27 cellular contexts compared by ENCODE assay signal in the genomic region with DNA sequence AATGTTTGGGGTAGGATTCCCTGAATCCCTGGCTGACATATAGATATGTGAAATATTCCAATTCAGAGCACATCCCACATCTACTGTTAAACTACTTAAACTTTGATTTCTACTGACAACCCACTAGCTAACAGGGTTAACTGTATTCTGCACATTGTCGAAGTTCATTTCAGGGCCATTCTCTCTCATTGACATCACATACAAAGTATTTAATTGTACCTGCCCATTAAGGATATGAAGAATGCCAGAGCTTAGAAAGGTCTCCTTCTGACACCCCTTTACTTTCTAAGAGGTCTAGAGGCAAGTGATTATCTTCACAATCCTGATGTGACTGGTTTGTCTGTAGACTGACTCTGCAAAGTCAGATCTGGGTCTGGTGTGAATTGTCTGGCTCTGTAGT. TPM values are rescaled to one million over a fixed set of nuclear protein-coding genes. Genes with fewer than 3 reads are reported as not detected.
"Had no signal": no experiment of that assay in that cellular context is flagged by ENCODE, and none has a peak within 500 bp of the region (broad histone marks: within the 10 kb centered on the region; RNA-seq: fewer than 3 reads in every experiment).

No MANE protein-coding gene starts in this region.

- H3K4me1 ChIP-seq: heart right ventricle, left lung, pancreas, prostate gland had no signal

- H3K27me3 ChIP-seq: brain microvascular endothelial cell, esophagus squamous epithelium, heart right ventricle, left lung, pancreas, suprapubic skin, tibial artery had no signal

- H3K36me3 ChIP-seq: brain microvascular endothelial cell, esophagus squamous epithelium, heart right ventricle, left lung, pancreas, prostate gland, suprapubic skin, tibial artery had no signal

- ATAC-seq: heart right ventricle; left lung; pancreas; stimulated activated naive B cell treated with anti-CD40 and anti-IgM and Interleukin-4, amounts not matched to agents 10 μg/mL and 1 μg/mL and 100 μg/mL, for 72 hours; T-helper 17 cell; WTC11 had no signal

- DNase-seq: activated CD4-positive, alpha-beta memory T cell treated with anti-CD3 and anti-CD28 coated beads, Interleukin-2, amount 10 ng/mL, durations not matched to agents 7 days and 5 days; activated CD4-positive, alpha-beta T cell treated with anti-CD3 and anti-CD28 coated beads for 1 hour; activated CD4-positive, alpha-beta T cell treated with anti-CD3 and anti-CD28 coated beads, Interleukin-2, amount 10 ng/mL, durations not matched to agents 7 days and 5 days; activated CD8-positive, alpha-beta memory T cell treated with anti-CD3 and anti-CD28 coated beads, Interleukin-2, amount 50 U/mL, for 48 hours; activated gamma-delta T cell; activated naive CD4-positive, alpha-beta T cell treated with anti-CD3 and anti-CD28 coated beads, Interleukin-2, amount 10 ng/mL, durations not matched to agents 7 days and 5 days; activated naive CD8-positive, alpha-beta T cell treated with anti-CD3 and anti-CD28 coated beads, Interleukin-2, amount 10 ng/mL, durations not matched to agents 7 days and 5 days; activated T-cell treated with anti-CD3 and anti-CD28 coated beads, Interleukin-2, amount 50 U/mL, for 24 hours; brain microvascular endothelial cell; central memory CD4-positive, alpha-beta T cell; esophagus squamous epithelium; foreskin melanocyte; heart right ventricle; left lung; naive B cell; pancreas; stimulated activated CD4-positive, alpha-beta T cell treated with anti-CD3 and anti-CD28 coated beads, Interleukin-15, amount 100 ng/mL, for 24 hours; stimulated activated CD4-positive, alpha-beta T cell treated with anti-CD3 and anti-CD28 coated beads, Interleukin-2, amount 100 ng/mL, for 24 hours; stimulated activated naive B cell treated with anti-CD40 and anti-IgM and Interleukin-4, amounts not matched to agents 10 μg/mL and 1 μg/mL and 100 μg/mL, for 72 hours; SW 1271; T-helper 17 cell; tibial artery had no signal

- H3K9me3 ChIP-seq: esophagus squamous epithelium, heart right ventricle, left lung, pancreas, prostate gland, suprapubic skin, tibial artery had no signal

- H3K27ac ChIP-seq: brain microvascular endothelial cell, pancreas, prostate gland, suprapubic skin, tibial artery had no signal

- H3K4me3 ChIP-seq: esophagus squamous epithelium, heart right ventricle, left lung, lung, pancreas, prostate gland, suprapubic skin, tibial artery had no signal

RNA-seq across cellular contexts. Expression of gene DCN, which starts 2.8 kb away (rescaled TPM):
- total RNA-seq: activated CD4-positive, alpha-beta memory T cell treated with anti-CD3 and anti-CD28 coated beads, Interleukin-2, amount 10 ng/mL, durations not matched to agents 7 days and 5 days; activated CD4-positive, alpha-beta T cell treated with anti-CD3 and anti-CD28 coated beads, Interleukin-2, amount 10 ng/mL, durations not matched to agents 7 days and 5 days; activated naive CD8-positive, alpha-beta T cell treated with anti-CD3 and anti-CD28 coated beads, Interleukin-2, amount 10 ng/mL, durations not matched to agents 7 days and 5 days; T-helper 17 cell had no signal
- polyA plus RNA-seq: neural cell had no signal
